Comparison of ENCODE assay signal across 9 cellular contexts in the genomic region with DNA sequence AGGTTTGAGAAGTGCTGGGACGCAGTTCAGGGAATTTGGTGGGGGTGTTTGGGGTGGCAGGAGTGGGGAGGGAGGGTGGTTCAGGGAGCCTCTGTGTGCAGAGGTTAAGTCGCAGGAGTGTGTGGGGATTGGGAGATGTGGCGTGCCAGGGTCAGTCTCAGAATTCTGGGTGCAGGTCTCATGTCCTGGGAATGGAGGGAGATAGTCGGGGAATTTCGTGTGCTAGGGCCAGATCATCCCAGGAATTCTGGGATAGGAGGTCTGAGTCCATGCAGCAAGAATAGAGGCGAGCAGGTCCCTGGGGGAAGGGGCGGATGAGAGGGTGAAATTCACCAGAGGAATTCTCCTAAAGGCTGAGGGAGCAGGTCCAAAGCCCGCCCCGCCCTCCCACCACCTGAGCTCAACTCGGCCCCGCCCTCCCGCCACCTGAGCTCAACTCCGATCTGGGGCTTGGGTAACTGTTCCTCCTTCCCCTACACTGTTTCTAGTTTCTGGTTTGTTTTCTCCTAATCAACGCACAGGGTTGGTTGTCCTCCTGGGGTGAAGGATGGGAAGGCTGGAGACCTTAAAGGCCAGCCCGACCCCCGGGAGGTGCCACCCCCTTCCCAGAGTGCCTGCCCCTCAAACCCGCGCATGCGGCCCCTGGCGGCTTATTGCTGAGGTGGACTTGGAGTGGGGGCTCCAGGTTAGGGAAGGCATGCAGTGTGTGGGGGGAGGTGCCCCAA. TPM values are rescaled to one million over a fixed set of nuclear protein-coding genes. Genes with fewer than 3 reads are reported as not detected.
A peak's percentile ranks its signal among the peaks of the same experiment; 100 is the strongest.
DNase-seq lines count a peak whose midpoint lies in the region; ATAC-seq and TF ChIP-seq lines count a peak whose summit lies in the region.
"Had no signal": no experiment of that assay in that cellular context is flagged by ENCODE, and none has a peak within 500 bp of the region (broad histone marks: within the 10 kb centered on the region; RNA-seq: fewer than 3 reads in every experiment).

No MANE protein-coding gene starts in this region.

- no peaks in the 10 kb centered on the region for H3K4me1 ChIP-seq in H9 (ENCODE audit: insufficient read depth, low read length)
- H3K4me1 ChIP-seq in osteoblast (ENCODE audit: insufficient read depth, low read length): no peaks in the 10 kb centered on the region

- H3K79me2 ChIP-seq in H9 (ENCODE audit: insufficient read depth, low read length) (no peaks in the 10 kb centered on the region), osteoblast (ENCODE audit: insufficient read depth, low read length) (no peaks in the 10 kb centered on the region)

- H3K36me3 Mint-ChIP-seq in H9 (ENCODE audit: insufficient read depth in 1 of 3, low read depth in 3 of 3) (peaks cover under 1 to 14% (median 10%) of the 10 kb centered on the region in 3 experiments; a peak in 5 of 7 replicates), glutamatergic neuron (ENCODE audit: unreplicated experiment) (no peaks in the 10 kb centered on the region)

- no peak overlapping the region for H2AK5ac ChIP-seq in H9 (ENCODE audit: insufficient read length, low read length)

- H3K4me3 ChIP-seq in osteoblast (ENCODE audit: insufficient read depth, low read length): no peak overlapping the region

- peak; percentile 87 for DNase-seq in H9
- peak; percentile 63 for DNase-seq in NCI-H2171 treated with DMSO at 0.1 percent for 48 hours (lab: John Stamatoyannopoulos, UW)
- no peak for DNase-seq in glutamatergic neuron
- peak; percentile 69 for DNase-seq in osteoblast (ENCODE audit: insufficient read length, low spot score, missing footprints)
- DNase-seq: NCI-H1092; stimulated activated CD4-positive, alpha-beta T cell treated with anti-CD3 and anti-CD28 coated beads, Interleukin-4, amount 100 ng/mL, for 24 hours had no signal

- H2BK12ac ChIP-seq in H9 (ENCODE audit: insufficient read length, low read depth, low read length): no peak overlapping the region

- H3K4me3 Mint-ChIP-seq in H9: peak overlapping the region; percentile 79 to 87
- H3K4me3 Mint-ChIP-seq in glutamatergic neuron (ENCODE audit: unreplicated experiment): peak overlapping the region; percentile 91

- H3K79me1 ChIP-seq in H9 (ENCODE audit: insufficient read depth, low read depth, low read length, poor library complexity, severe bottlenecking): no peaks in the 10 kb centered on the region

- no peak overlapping the region for H2BK20ac ChIP-seq in H9 (ENCODE audit: low read depth, low read length, poor library complexity, severe bottlenecking)

- no peaks in the 10 kb centered on the region for H3K36me3 ChIP-seq in osteoblast (ENCODE audit: insufficient read depth, low read length)

- H3K27ac Mint-ChIP-seq in H9 (peak overlapping the region; percentile 97 to 98 (median 97)), glutamatergic neuron (ENCODE audit: unreplicated experiment) (peak overlapping the region; percentile 48)

- no peak overlapping the region for H3K4ac ChIP-seq in H9 (ENCODE audit: low read depth, low read length)

- peak; percentile 59 for TF ChIP-seq CTCF in H9 (conservative IDR thresholded peaks at IDR 0.05)
- TF ChIP-seq CTCF in glutamatergic neuron (IDR thresholded peaks at IDR 0.05; ENCODE audit: partially characterized antibody, unreplicated experiment): no peak
- no peak for TF ChIP-seq CTCF in osteoblast (IDR thresholded peaks at IDR 0.05; ENCODE audit: extremely low read depth, low read depth, low read length)

- H3K9me3 ChIP-seq in H9 (ENCODE audit: control insufficient read depth, low read depth, low read length) (no peaks in the 10 kb centered on the region), osteoblast (ENCODE audit: low read depth, low read length) (no peaks in the 10 kb centered on the region)

- H3K9me3 Mint-ChIP-seq in H9: no peaks in the 10 kb centered on the region; a peak in 1 of 5 replicates
- H3K9me3 Mint-ChIP-seq in glutamatergic neuron (ENCODE audit: unreplicated experiment): peaks cover 5% of the 10 kb centered on the region

- H3K23me2 ChIP-seq in H9 (ENCODE audit: insufficient read length, low read depth, low read length, poor library complexity, severe bottlenecking): peaks cover 24% of the 10 kb centered on the region

- H3K4me1 Mint-ChIP-seq in H9 (peaks cover 19 to 49% of the 10 kb centered on the region in 2 experiments), glutamatergic neuron (ENCODE audit: low read depth, unreplicated experiment) (peaks cover 9% of the 10 kb centered on the region)

- H3K27me3 ChIP-seq in H9 (ENCODE audit: insufficient read depth, low read length) (no peaks in the 10 kb centered on the region), osteoblast (ENCODE audit: insufficient read depth, low read length) (peaks cover 26% of the 10 kb centered on the region)

- H3K14ac ChIP-seq in H9 (ENCODE audit: insufficient read depth, low read length): no peak overlapping the region

- no peak overlapping the region for H3K56ac ChIP-seq in H9 (ENCODE audit: insufficient read length, low read depth, low read length)

- H3K18ac ChIP-seq in H9 (ENCODE audit: insufficient read length, low read depth, low read length): no peak overlapping the region

- no peak overlapping the region for H2AFZ ChIP-seq in H9 (ENCODE audit: low read length)
- H2AFZ ChIP-seq in osteoblast (ENCODE audit: low read length): no peak overlapping the region

- no peak overlapping the region for H3K9ac ChIP-seq in H9 (ENCODE audit: extremely low read depth, insufficient read length, low read length)

- H2BK15ac ChIP-seq in H9 (ENCODE audit: low read depth, low read length): no peak overlapping the region

- H3T11ph ChIP-seq in H9 (ENCODE audit: low read length): no peak overlapping the region

- no peak overlapping the region for H2BK5ac ChIP-seq in H9 (ENCODE audit: insufficient read length, low read length)

- no peak overlapping the region for H4K8ac ChIP-seq in H9 (replicated peaks; ENCODE audit: insufficient read length, low read depth, low read length)

- H4K91ac ChIP-seq in H9 (ENCODE audit: insufficient read length, low read depth, low read length): no peak overlapping the region

- no peak for ATAC-seq in GM21723 (IDR thresholded peaks at IDR 0.05; ENCODE audit: unreplicated experiment)
- ATAC-seq in HG02798 (IDR thresholded peaks at IDR 0.05; ENCODE audit: poor library complexity, unreplicated experiment): no peak
- no peak for ATAC-seq in HG03354 (IDR thresholded peaks at IDR 0.05; ENCODE audit: poor library complexity, severe bottlenecking, unreplicated experiment)

- H4K20me1 ChIP-seq in H9 (ENCODE audit: control insufficient read depth, insufficient read depth, insufficient read length): no peaks in the 10 kb centered on the region
- H4K20me1 ChIP-seq in osteoblast (ENCODE audit: insufficient read depth, low read length): no peaks in the 10 kb centered on the region

- peak overlapping the region; percentile 29 for H3K27ac ChIP-seq in H9 (ENCODE audit: insufficient read length, low read depth, low read length)
- no peak overlapping the region for H3K27ac ChIP-seq in osteoblast (ENCODE audit: low read depth, low read length)

- H3K27me3 Mint-ChIP-seq in H9 (ENCODE audit: low read depth): peaks cover 10% of the 10 kb centered on the region
- peaks cover 19% of the 10 kb centered on the region for H3K27me3 Mint-ChIP-seq in glutamatergic neuron (ENCODE audit: unreplicated experiment)

- H2BK120ac ChIP-seq in H9 (ENCODE audit: low read depth, low read length, poor library complexity, severe bottlenecking): no peak overlapping the region

- H3K23ac ChIP-seq in H9 (ENCODE audit: insufficient read length, low read depth, low read length): no peak overlapping the region

- no peak overlapping the region for H4K5ac ChIP-seq in H9 (ENCODE audit: insufficient read length, low read depth, low read length)

- H3K4me2 ChIP-seq in H9 (ENCODE audit: insufficient read depth, insufficient read length, low read length): peak overlapping the region; percentile 72
- H3K4me2 ChIP-seq in osteoblast (ENCODE audit: insufficient read depth, low read length): no peak overlapping the region

- no CpG with 5 or more reads among the region's 20 CpGs for WGBS in H9 (ENCODE audit: extremely low coverage, insufficient read length, low lambda C conversion rate)

RNA-seq across cellular contexts. Expression of a gene that starts 15.2 kb away (rescaled TPM):
- 15.2 and 17.3 TPM in 2 replicates for total RNA-seq in H9 (2021)
- total RNA-seq in glutamatergic neuron (ENCODE audit: unreplicated experiment): 10.6 TPM
- total RNA-seq in osteoblast: under 0.01 TPM in 1 of 2 replicates, not detected in the other

RNA-seq across cellular contexts. Expression of a gene that starts 51.5 kb away (rescaled TPM):
- total RNA-seq in H9 (2021) (0.33 and 0.44 TPM in 2 replicates), glutamatergic neuron (ENCODE audit: unreplicated experiment) (0.88 TPM), osteoblast (under 0.01 and 0.29 TPM in 2 replicates)

Comparison
In these comparisons a context has a peak if more than half of its experiments do, and no peak if none do; other contexts are left out.
1. RNA of a gene that starts 15.2 kb away (total RNA-seq): 15.2 to 17.3 TPM in H9 and 10.6 TPM in glutamatergic neuron (single experiment); under 0.01 TPM in osteoblast; every median in the first group is over 10 times any median in the second.